ENCODE assay signal across 31 cellular contexts in genomic region chr4:151738706-151739105, GRCh38.
"Had no signal": no experiment of that assay in that cellular context is flagged by ENCODE, and none has a peak within 500 bp of the region (broad histone marks: within the 10 kb centered on the region; RNA-seq: fewer than 3 reads in every experiment).

No MANE protein-coding gene starts in this region.

- H3K4me3 ChIP-seq: adrenal gland, body of pancreas, colonic mucosa had no signal

- H3K4me1 ChIP-seq: adrenal gland, body of pancreas, colonic mucosa had no signal

- H3K9me3 ChIP-seq: adrenal gland, colonic mucosa had no signal

- DNase-seq: activated CD4-positive, alpha-beta memory T cell treated with anti-CD3 and anti-CD28 coated beads for 36 hours; activated CD4-positive, alpha-beta T cell treated with anti-CD3 and anti-CD28 coated beads for 36 hours; activated CD4-positive, alpha-beta T cell treated with anti-CD3 and anti-CD28 coated beads, Interleukin-2, amount 10 ng/mL, durations not matched to agents 24 days and 14 days; activated CD4-positive, CD25-positive, alpha-beta regulatory T cell; activated CD4-positive, CD25-positive, alpha-beta regulatory T cell treated with anti-CD3 and anti-CD28 coated beads, Interleukin-2, amount 50 U/mL, for 72 hours; activated CD8-positive, alpha-beta memory T cell treated with anti-CD3 and anti-CD28 coated beads, Interleukin-2, amount 10 ng/mL, durations not matched to agents 7 days and 5 days; activated CD8-positive, alpha-beta memory T cell treated with anti-CD3 and anti-CD28 coated beads, Interleukin-2, amount 50 U/mL, for 4 hours; activated CD8-positive, alpha-beta T cell treated with anti-CD3 and anti-CD28 coated beads, Interleukin-2, amount 10 ng/mL, durations not matched to agents 7 days and 5 days; activated effector memory CD4-positive, alpha-beta T cell treated with anti-CD3 and anti-CD28 coated beads, Interleukin-2, amount 50 U/mL, for 16 hours; activated naive CD4-positive, alpha-beta T cell treated with anti-CD3 and anti-CD28 coated beads for 36 hours; activated naive CD8-positive, alpha-beta T cell treated with anti-CD3 and anti-CD28 coated beads for 36 hours; activated naive CD8-positive, alpha-beta T cell treated with anti-CD3 and anti-CD28 coated beads, Interleukin-2, amount 50 U/mL, for 24 hours; activated T-cell treated with anti-CD3 and anti-CD28 coated beads, Interleukin-2, amount 50 U/mL, for 1 hour; activated T-cell treated with anti-CD3 and anti-CD28 coated beads, Interleukin-2, amount 50 U/mL, for 48 hours; adrenal gland; amygdala; aorta; body of pancreas; central memory CD4-positive, alpha-beta T cell; cerebellar nuclear complex; colonic mucosa; effector CD8-positive, alpha-beta T cell; foreskin fibroblast; T-helper 1 cell; T-helper 17 cell; T1000 had no signal

- H3K27ac Mint-ChIP-seq: activated CD4-positive, alpha-beta memory T cell treated with anti-CD3 and anti-CD28 coated beads for 36 hours; activated CD4-positive, alpha-beta T cell treated with anti-CD3 and anti-CD28 coated beads for 36 hours; activated CD4-positive, alpha-beta T cell treated with anti-CD3 and anti-CD28 coated beads, Interleukin-2, amount 10 ng/mL, durations not matched to agents 24 days and 14 days; activated CD8-positive, alpha-beta memory T cell treated with anti-CD3 and anti-CD28 coated beads, Interleukin-2, amount 10 ng/mL, durations not matched to agents 7 days and 5 days; activated CD8-positive, alpha-beta T cell treated with anti-CD3 and anti-CD28 coated beads, Interleukin-2, amount 10 ng/mL, durations not matched to agents 7 days and 5 days; activated naive CD4-positive, alpha-beta T cell treated with anti-CD3 and anti-CD28 coated beads for 36 hours; activated naive CD4-positive, alpha-beta T cell treated with anti-CD3 and anti-CD28 coated beads, Interleukin-2, amount 50 U/mL, for 24 hours; activated naive CD8-positive, alpha-beta T cell treated with anti-CD3 and anti-CD28 coated beads for 36 hours; activated naive CD8-positive, alpha-beta T cell treated with anti-CD3 and anti-CD28 coated beads, Interleukin-2, amount 50 U/mL, for 24 hours; activated T-helper 1 cell treated with anti-CD3 and anti-CD28 coated beads, Interleukin-12 subunit alpha, Interleukin-12 subunit beta, Interleukin-2, Interleukin-4 antibody, amounts not matched to agents 30 ng/mL and 10 ng/mL and 1 ng/mL, durations not matched to agents 14 hours and 24 hours and 36 hours; activated T-helper 2 cell treated with anti-CD3 and anti-CD28 coated beads, Interferon-gamma antibody, Interleukin-2, Interleukin-4, amounts not matched to agents 10 μg/mL and 5 μg/mL and 100 μg/mL, durations not matched to agents 14 hours and 24 hours and 36 hours; T-helper 17 cell; T-helper 2 cell treated with Interferon-gamma antibody and Interleukin-4, amounts not matched to agents 5 μg/mL and 100 μg/mL, for 36 hours had no signal

- ATAC-seq: activated CD4-positive, alpha-beta T cell treated with anti-CD3 and anti-CD28 coated beads for 36 hours; activated CD8-positive, alpha-beta memory T cell treated with anti-CD3 and anti-CD28 coated beads, Interleukin-2, amount 10 ng/mL, durations not matched to agents 7 days and 5 days; activated CD8-positive, alpha-beta T cell treated with anti-CD3 and anti-CD28 coated beads, Interleukin-2, amount 10 ng/mL, durations not matched to agents 7 days and 5 days; activated naive CD8-positive, alpha-beta T cell treated with anti-CD3 and anti-CD28 coated beads, Interleukin-2, amount 50 U/mL, for 24 hours; body of pancreas; esophagus mucosa; T-helper 17 cell had no signal

- H3K4me3 Mint-ChIP-seq: activated CD4-positive, alpha-beta memory T cell treated with anti-CD3 and anti-CD28 coated beads for 36 hours; activated CD4-positive, alpha-beta T cell treated with anti-CD3 and anti-CD28 coated beads for 36 hours; activated CD4-positive, alpha-beta T cell treated with anti-CD3 and anti-CD28 coated beads, Interleukin-2, amount 10 ng/mL, durations not matched to agents 24 days and 14 days; activated CD8-positive, alpha-beta memory T cell treated with anti-CD3 and anti-CD28 coated beads, Interleukin-2, amount 10 ng/mL, durations not matched to agents 7 days and 5 days; activated CD8-positive, alpha-beta T cell treated with anti-CD3 and anti-CD28 coated beads, Interleukin-2, amount 10 ng/mL, durations not matched to agents 7 days and 5 days; activated naive CD4-positive, alpha-beta T cell treated with anti-CD3 and anti-CD28 coated beads for 36 hours; activated naive CD4-positive, alpha-beta T cell treated with anti-CD3 and anti-CD28 coated beads, Interleukin-2, amount 50 U/mL, for 24 hours; activated naive CD8-positive, alpha-beta T cell treated with anti-CD3 and anti-CD28 coated beads for 36 hours; activated naive CD8-positive, alpha-beta T cell treated with anti-CD3 and anti-CD28 coated beads, Interleukin-2, amount 50 U/mL, for 24 hours; activated T-helper 1 cell treated with anti-CD3 and anti-CD28 coated beads, Interleukin-12 subunit alpha, Interleukin-12 subunit beta, Interleukin-2, Interleukin-4 antibody, amounts not matched to agents 30 ng/mL and 10 ng/mL and 1 ng/mL, durations not matched to agents 14 hours and 24 hours and 36 hours; T-helper 17 cell; T-helper 2 cell treated with Interferon-gamma antibody and Interleukin-4, amounts not matched to agents 5 μg/mL and 100 μg/mL, for 36 hours had no signal

- H3K4me1 Mint-ChIP-seq: activated CD4-positive, alpha-beta T cell treated with anti-CD3 and anti-CD28 coated beads for 36 hours; activated CD4-positive, alpha-beta T cell treated with anti-CD3 and anti-CD28 coated beads, Interleukin-2, amount 10 ng/mL, durations not matched to agents 24 days and 14 days; activated CD8-positive, alpha-beta memory T cell treated with anti-CD3 and anti-CD28 coated beads, Interleukin-2, amount 10 ng/mL, durations not matched to agents 7 days and 5 days; activated naive CD4-positive, alpha-beta T cell treated with anti-CD3 and anti-CD28 coated beads, Interleukin-2, amount 50 U/mL, for 24 hours; activated naive CD8-positive, alpha-beta T cell treated with anti-CD3 and anti-CD28 coated beads, Interleukin-2, amount 50 U/mL, for 24 hours had no signal

- H3K27me3 Mint-ChIP-seq: activated CD4-positive, alpha-beta memory T cell treated with anti-CD3 and anti-CD28 coated beads for 36 hours; activated CD4-positive, alpha-beta T cell treated with anti-CD3 and anti-CD28 coated beads for 36 hours; activated CD4-positive, alpha-beta T cell treated with anti-CD3 and anti-CD28 coated beads, Interleukin-2, amount 10 ng/mL, durations not matched to agents 24 days and 14 days; activated CD8-positive, alpha-beta memory T cell treated with anti-CD3 and anti-CD28 coated beads, Interleukin-2, amount 10 ng/mL, durations not matched to agents 7 days and 5 days; activated naive CD4-positive, alpha-beta T cell treated with anti-CD3 and anti-CD28 coated beads, Interleukin-2, amount 50 U/mL, for 24 hours; activated naive CD8-positive, alpha-beta T cell treated with anti-CD3 and anti-CD28 coated beads for 36 hours; activated naive CD8-positive, alpha-beta T cell treated with anti-CD3 and anti-CD28 coated beads, Interleukin-2, amount 50 U/mL, for 24 hours; T-helper 17 cell had no signal

- H3K36me3 ChIP-seq: adrenal gland, colonic mucosa had no signal

- H3K27me3 ChIP-seq: adrenal gland, body of pancreas, colonic mucosa had no signal

- H3K27ac ChIP-seq: adrenal gland, body of pancreas, colonic mucosa had no signal
